ENCODE assay signal across 12 cellular contexts in the genomic region with DNA sequence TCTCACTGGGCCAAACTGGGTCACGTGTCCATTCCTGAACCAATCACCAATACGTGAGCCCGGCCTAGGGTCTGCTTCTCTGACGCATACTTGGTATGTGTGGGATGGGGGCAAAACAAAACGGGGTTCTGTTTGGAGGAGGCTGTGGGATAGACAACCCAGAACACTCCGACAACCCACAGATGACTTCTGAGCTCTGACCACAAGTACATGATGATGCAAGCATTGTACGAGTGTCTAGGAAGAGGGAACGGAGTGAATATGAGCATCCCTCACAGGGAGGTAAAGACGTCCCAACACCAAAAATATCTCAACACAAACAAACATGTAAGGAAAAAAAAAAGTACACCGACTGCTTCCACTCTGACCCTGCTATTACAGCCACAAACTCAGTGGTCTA. TPM values are rescaled to one million over a fixed set of nuclear protein-coding genes. Genes with fewer than 3 reads are reported as not detected.
DNase-seq lines count a peak whose midpoint lies in the region; ATAC-seq and TF ChIP-seq lines count a peak whose summit lies in the region.
"Had no signal": no experiment of that assay in that cellular context is flagged by ENCODE, and none has a peak within 500 bp of the region (broad histone marks: within the 10 kb centered on the region; RNA-seq: fewer than 3 reads in every experiment).

No MANE protein-coding gene starts in this region.

- H3K27me3 Mint-ChIP-seq in HFFc6 (ENCODE audit: insufficient read depth) (no peaks in the 10 kb centered on the region; the same call in 1 of the 2 replicates), WTC11 (ENCODE audit: low read depth) (no peaks in the 10 kb centered on the region)

- WGBS in smooth muscle cell (ENCODE audit: low lambda C conversion rate): 83% methylated on average over 10 of the region's 10 CpGs

- ATAC-seq in WTC11: no peak
- ATAC-seq in HG03095 (IDR thresholded peaks at IDR 0.05; ENCODE audit: unreplicated experiment): no peak
- no peak for ATAC-seq in HG03378 (IDR thresholded peaks at IDR 0.05; ENCODE audit: unreplicated experiment)
- ATAC-seq: mucosa of descending colon, right cardiac atrium had no signal

- H3K27ac ChIP-seq in fibroblast of lung (ENCODE audit: insufficient read depth, low read length) (peak overlapping the region; percentile 89), smooth muscle cell (ENCODE audit: low read depth) (peak overlapping the region; percentile 94)
- H3K27ac ChIP-seq: suprapubic skin had no signal

- CTCF ChIA-PET in WTC11 (lab: Charles Lee): no interaction called here

- H3K27ac Mint-ChIP-seq in HFFc6: peak overlapping the region; percentile 98
- peak overlapping the region; percentile 32 for H3K27ac Mint-ChIP-seq in WTC11
- H3K27ac Mint-ChIP-seq: immature natural killer cell had no signal

- H3K4me2 ChIP-seq in fibroblast of lung (ENCODE audit: extremely low read depth, insufficient read depth, low read length) (no peak overlapping the region), smooth muscle cell (no peak overlapping the region)

- H3K9me3 Mint-ChIP-seq in HFFc6: peaks cover 3% of the 10 kb centered on the region; the same call in 1 of the 2 replicates
- no peaks in the 10 kb centered on the region for H3K9me3 Mint-ChIP-seq in WTC11
- H3K9me3 Mint-ChIP-seq: immature natural killer cell had no signal

- H3K79me2 ChIP-seq in fibroblast of lung (ENCODE audit: control insufficient read depth, insufficient read depth, low read length) (peaks cover 62% of the 10 kb centered on the region), smooth muscle cell (ENCODE audit: low read depth) (peaks cover 64% of the 10 kb centered on the region)

- DNase-seq in HFFc6 (no peak), WTC11 (ENCODE audit: low spot score) (no peak), fibroblast of lung (ENCODE audit: low read depth in 2 of 2) (peak; percentile 70 to 73), smooth muscle cell (lab: John Stamatoyannopoulos, UW; ENCODE audit: unreplicated experiment) (no peak), NCI-H1694 (lab: John Stamatoyannopoulos, UW) (no peak)
- DNase-seq: activated effector memory CD4-positive, alpha-beta T cell treated with Interleukin-2 at 50 U/mL for 16 hours; immature natural killer cell; mucosa of descending colon; right cardiac atrium had no signal

- H3K4me3 Mint-ChIP-seq in HFFc6 (peak overlapping the region; percentile 61), WTC11 (no peak overlapping the region)
- H3K4me3 Mint-ChIP-seq: immature natural killer cell had no signal

- H3K36me3 ChIP-seq in fibroblast of lung (ENCODE audit: control insufficient read depth, insufficient read depth, low read length) (peaks cover 9% of the 10 kb centered on the region), smooth muscle cell (ENCODE audit: low read depth) (peaks cover 5% of the 10 kb centered on the region)

- H3K36me3 Mint-ChIP-seq in HFFc6 (ENCODE audit: low read depth) (peaks cover 61% of the 10 kb centered on the region), WTC11 (peaks cover 54% of the 10 kb centered on the region)

- H3K27me3 ChIP-seq in fibroblast of lung (ENCODE audit: control insufficient read depth, insufficient read depth, low read length): no peaks in the 10 kb centered on the region
- no peaks in the 10 kb centered on the region for H3K27me3 ChIP-seq in smooth muscle cell (ENCODE audit: low read depth)
- H3K27me3 ChIP-seq: suprapubic skin had no signal

- no peak for TF ChIP-seq CTCF in HFFc6 (IDR thresholded peaks at IDR 0.05)
- TF ChIP-seq CTCF in WTC11 (IDR thresholded peaks at IDR 0.05): no peak
- no peak for TF ChIP-seq CTCF in fibroblast of lung (conservative IDR thresholded peaks at IDR 0.05 in 1 of 2, IDR thresholded peaks at IDR 0.05 in 1 of 2; ENCODE audit: low read depth in 1 of 2, low read length in 2 of 2)
- no peak for TF ChIP-seq CTCF in smooth muscle cell (IDR thresholded peaks at IDR 0.05; ENCODE audit: borderline replicate concordance, insufficient read depth, poor library complexity, severe bottlenecking)

- H3K9ac ChIP-seq in fibroblast of lung (ENCODE audit: insufficient read depth, low read length) (no peak overlapping the region), smooth muscle cell (ENCODE audit: low read depth) (no peak overlapping the region)

- H3K4me1 Mint-ChIP-seq in HFFc6 (ENCODE audit: low read depth) (peaks cover 60% of the 10 kb centered on the region), WTC11 (peaks cover 23% of the 10 kb centered on the region)

- POLR2A ChIA-PET in WTC11 (lab: Charles Lee): interaction anchor here (0.6 kb wide), 1 partner anchor 43 kb away, joined by 4 read pairs; no protein-coding TSS in a partner anchor

- no peaks in the 10 kb centered on the region for H3K9me3 ChIP-seq in fibroblast of lung (ENCODE audit: control insufficient read depth, insufficient read depth, low read depth, low read length)
- no peaks in the 10 kb centered on the region for H3K9me3 ChIP-seq in smooth muscle cell (replicated peaks; ENCODE audit: low read depth)
- H3K9me3 ChIP-seq: mucosa of descending colon, suprapubic skin had no signal

- peaks cover 13% of the 10 kb centered on the region for H3K4me1 ChIP-seq in fibroblast of lung (ENCODE audit: control insufficient read depth, extremely low read depth, insufficient read depth, low read length)
- peaks cover 6% of the 10 kb centered on the region for H3K4me1 ChIP-seq in smooth muscle cell (ENCODE audit: low read depth)

- H4K20me1 ChIP-seq in fibroblast of lung (ENCODE audit: control insufficient read depth, extremely low read depth, insufficient read depth, low read length) (no peaks in the 10 kb centered on the region), smooth muscle cell (ENCODE audit: low read depth) (peaks cover 23% of the 10 kb centered on the region)

- H3K4me3 ChIP-seq in fibroblast of lung (replicated peaks in 1 of 4; ENCODE audit: control extremely low read depth in 1 of 4, insufficient read depth in 1 of 4, low read depth in 3 of 4, low read length in 4 of 4) (no peak overlapping the region), smooth muscle cell (no peak overlapping the region)
- H3K4me3 ChIP-seq: mucosa of descending colon, suprapubic skin had no signal

- H3F3A ChIP-seq in smooth muscle cell (ENCODE audit: low read depth): no peaks in the 10 kb centered on the region

- H2AFZ ChIP-seq in fibroblast of lung (ENCODE audit: low read length) (no peak overlapping the region), smooth muscle cell (ENCODE audit: low read depth) (no peak overlapping the region)

TF ChIP-seq in WTC11, 78 proteins besides CTCF, POLR2A, EP300 and RAD21 (continues in another document):
- no peak for TF ChIP-seq TEAD1 (CRISPR knock-in tag; IDR thresholded peaks at IDR 0.05)
- TF ChIP-seq, protein P1, sequence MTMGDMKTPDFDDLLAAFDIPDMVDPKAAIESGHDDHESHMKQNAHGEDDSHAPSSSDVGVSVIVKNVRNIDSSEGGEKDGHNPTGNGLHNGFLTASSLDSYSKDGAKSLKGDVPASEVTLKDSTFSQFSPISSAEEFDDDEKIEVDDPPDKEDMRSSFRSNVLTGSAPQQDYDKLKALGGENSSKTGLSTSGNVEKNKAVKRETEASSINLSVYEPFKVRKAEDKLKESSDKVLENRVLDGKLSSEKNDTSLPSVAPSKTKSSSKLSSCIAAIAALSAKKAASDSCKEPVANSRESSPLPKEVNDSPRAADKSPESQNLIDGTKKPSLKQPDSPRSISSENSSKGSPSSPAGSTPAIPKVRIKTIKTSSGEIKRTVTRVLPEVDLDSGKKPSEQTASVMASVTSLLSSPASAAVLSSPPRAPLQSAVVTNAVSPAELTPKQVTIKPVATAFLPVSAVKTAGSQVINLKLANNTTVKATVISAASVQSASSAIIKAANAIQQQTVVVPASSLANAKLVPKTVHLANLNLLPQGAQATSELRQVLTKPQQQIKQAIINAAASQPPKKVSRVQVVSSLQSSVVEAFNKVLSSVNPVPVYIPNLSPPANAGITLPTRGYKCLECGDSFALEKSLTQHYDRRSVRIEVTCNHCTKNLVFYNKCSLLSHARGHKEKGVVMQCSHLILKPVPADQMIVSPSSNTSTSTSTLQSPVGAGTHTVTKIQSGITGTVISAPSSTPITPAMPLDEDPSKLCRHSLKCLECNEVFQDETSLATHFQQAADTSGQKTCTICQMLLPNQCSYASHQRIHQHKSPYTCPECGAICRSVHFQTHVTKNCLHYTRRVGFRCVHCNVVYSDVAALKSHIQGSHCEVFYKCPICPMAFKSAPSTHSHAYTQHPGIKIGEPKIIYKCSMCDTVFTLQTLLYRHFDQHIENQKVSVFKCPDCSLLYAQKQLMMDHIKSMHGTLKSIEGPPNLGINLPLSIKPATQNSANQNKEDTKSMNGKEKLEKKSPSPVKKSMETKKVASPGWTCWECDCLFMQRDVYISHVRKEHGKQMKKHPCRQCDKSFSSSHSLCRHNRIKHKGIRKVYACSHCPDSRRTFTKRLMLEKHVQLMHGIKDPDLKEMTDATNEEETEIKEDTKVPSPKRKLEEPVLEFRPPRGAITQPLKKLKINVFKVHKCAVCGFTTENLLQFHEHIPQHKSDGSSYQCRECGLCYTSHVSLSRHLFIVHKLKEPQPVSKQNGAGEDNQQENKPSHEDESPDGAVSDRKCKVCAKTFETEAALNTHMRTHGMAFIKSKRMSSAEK (CRISPR knock-in tag; IDR thresholded peaks at IDR 0.05; ENCODE audit: borderline replicate concordance): no peak

RNA-seq across cellular contexts. Expression of a gene that starts 5.6 kb away (rescaled TPM):
- 10 to 100 TPM; 29.2 to 39.5 (median 33.2) TPM for total RNA-seq in HFFc6 (2021; fragmentation: NEBNext Ultra II Directional; extraction: Animal tissue kit (Norgen Biotek cat#: 25700))
- total RNA-seq in WTC11 (2021): 32.7 to 38.7 TPM (median 33.6 TPM) in 3 replicates
- total RNA-seq in fibroblast of lung: 12.1 and 22.6 TPM in 2 replicates
- polyA plus RNA-seq in fibroblast of lung: 14.5 and 17.3 TPM in 2 replicates
- 13.7 and 15.3 TPM in 2 replicates for polyA plus RNA-seq in fibroblast of lung (2012)
- polyA minus RNA-seq in fibroblast of lung (ENCODE audit: low replicate concordance): 29.7 and 34.1 TPM in 2 replicates
- total RNA-seq in smooth muscle cell: 11.1 and 21.3 TPM in 2 replicates
- polyA plus RNA-seq in smooth muscle cell: 14.1 and 17.1 TPM in 2 replicates

RNA-seq across cellular contexts. Expression of a gene that starts 41.8 kb away (rescaled TPM):
- 100 to 1,000 TPM; 367 to 473 (median 416) TPM for total RNA-seq in HFFc6 (2021; fragmentation: NEBNext Ultra II Directional; extraction: Animal tissue kit (Norgen Biotek cat#: 25700))
- 79.4 to 84.3 TPM (median 79.9 TPM) in 3 replicates for total RNA-seq in WTC11 (2021)
- total RNA-seq in fibroblast of lung: 130 and 177 TPM in 2 replicates
- 281 and 365 TPM in 2 replicates for polyA plus RNA-seq in fibroblast of lung
- 219 and 288 TPM in 2 replicates for polyA plus RNA-seq in fibroblast of lung (2012)
- 226 and 257 TPM in 2 replicates for polyA minus RNA-seq in fibroblast of lung (ENCODE audit: low replicate concordance)
- 407 and 420 TPM in 2 replicates for total RNA-seq in smooth muscle cell
- polyA plus RNA-seq in smooth muscle cell: 624 and 689 TPM in 2 replicates

Comparison
In these comparisons a context has a peak if more than half of its experiments do, and no peak if none do; other contexts are left out.
1. DNase-seq: peak in fibroblast of lung (2 of 2); none in HFFc6 (single experiment), WTC11 (single experiment), smooth muscle cell (single experiment) and NCI-H1694 (single experiment).